ENCODE assay signal across 1 cellular context in genomic region chr16:27595461-27595860, GRCh38.
TF ChIP-seq lines count a peak whose summit lies in the region.

No MANE protein-coding gene starts in this region.

TF ChIP-seq in HepG2, 621 proteins besides CTCF, POLR2A, EP300 and RAD21:
- no peak for TF ChIP-seq PRMT3 (CRISPR knock-in tag; IDR thresholded peaks at IDR 0.05; ENCODE audit: borderline replicate concordance, low read depth)
- no peak for TF ChIP-seq CHD4 (IDR thresholded peaks at IDR 0.05; ENCODE audit: borderline replicate concordance, low read length)
